In the genomic region with DNA sequence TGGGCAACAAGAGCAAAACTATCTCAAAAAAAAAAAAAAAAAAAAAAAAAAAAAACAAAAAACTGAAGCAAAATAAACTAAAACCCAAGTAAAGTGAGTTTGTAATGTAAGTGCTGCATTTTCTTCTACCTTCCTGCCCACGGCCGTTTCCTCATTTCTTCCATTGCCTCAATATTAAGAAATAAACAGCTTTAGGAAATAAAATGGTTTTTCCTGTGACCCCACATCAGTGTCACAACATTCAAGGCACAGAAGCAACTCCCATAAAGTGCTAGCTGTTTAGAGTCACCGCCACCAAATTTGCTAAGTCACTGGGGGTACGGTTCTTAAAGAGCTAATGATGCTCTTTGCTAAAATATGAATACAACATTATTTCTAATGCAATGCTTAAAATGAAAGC, we compare ENCODE assay signal across 9 cellular contexts. TPM values are rescaled to one million over a fixed set of nuclear protein-coding genes. Genes with fewer than 3 reads are reported as not detected.
DNase-seq lines count a peak whose midpoint lies in the region; ATAC-seq and TF ChIP-seq lines count a peak whose summit lies in the region.
"Had no signal": no experiment of that assay in that cellular context is flagged by ENCODE, and none has a peak within 500 bp of the region (broad histone marks: within the 10 kb centered on the region; RNA-seq: fewer than 3 reads in every experiment).

No MANE protein-coding gene starts in this region.

- TF ChIP-seq POLR2A in upper lobe of left lung (IDR thresholded peaks at IDR 0.05): no peak

- DNase-seq in stimulated activated CD4-positive, alpha-beta T cell treated with anti-CD3 and anti-CD28 coated beads, Interleukin-15, amount 100 ng/mL, for 24 hours: peak; percentile 16
- DNase-seq in stimulated activated CD4-positive, alpha-beta T cell treated with anti-CD3 and anti-CD28 coated beads, Interleukin-2, amount 100 ng/mL, for 48 hours: no peak
- DNase-seq in activated CD4-positive, alpha-beta T cell treated with anti-CD3 and anti-CD28 coated beads, Interleukin-2, amount 50 U/mL, for 4 hours: peak; percentile 10 to 17
- DNase-seq in glutamatergic neuron: no peak
- DNase-seq in upper lobe of left lung: peak in 1 of 2 donors; percentile 23
- DNase-seq in NCI-H2171 (lab: John Stamatoyannopoulos, UW): no peak

- H3K4me3 Mint-ChIP-seq in glutamatergic neuron (ENCODE audit: unreplicated experiment): peak overlapping the region; percentile 98

- H3K36me3 Mint-ChIP-seq in glutamatergic neuron (ENCODE audit: unreplicated experiment): no peaks in the 10 kb centered on the region

- peaks cover 42 to 66% (median 52%) of the 10 kb centered on the region in 4 donors for H3K4me1 ChIP-seq in upper lobe of left lung

- TF ChIP-seq EP300 in upper lobe of left lung (IDR thresholded peaks at IDR 0.05): peak in 1 of 4 donors; percentile 15

- peaks cover 49% of the 10 kb centered on the region for H3K4me1 Mint-ChIP-seq in glutamatergic neuron (ENCODE audit: low read depth, unreplicated experiment)

- H3K27ac Mint-ChIP-seq in glutamatergic neuron (ENCODE audit: unreplicated experiment): peak overlapping the region; percentile 82

- 65 to 67% methylated on average over 4 of the region's 4 CpGs for WGBS in upper lobe of left lung, 2 donors

- H3K27me3 Mint-ChIP-seq in glutamatergic neuron (ENCODE audit: unreplicated experiment): peaks cover 18% of the 10 kb centered on the region

- no peaks in the 10 kb centered on the region for H3K9me3 ChIP-seq in upper lobe of left lung

- H3K4me3 ChIP-seq in upper lobe of left lung: peak overlapping the region in 2 of 4 donors; percentile 83 to 89

- H3K36me3 ChIP-seq in upper lobe of left lung: peaks cover 0 to 4% (median 0%) of the 10 kb centered on the region in 4 donors

- ATAC-seq in upper lobe of left lung (ENCODE audit: low FRiP score in 2 of 2): no peak
- no peak for ATAC-seq in HG03571 (IDR thresholded peaks at IDR 0.05; ENCODE audit: unreplicated experiment)
- no peak for ATAC-seq in HG03025 (IDR thresholded peaks at IDR 0.05; ENCODE audit: low FRiP score, unreplicated experiment)

- TF ChIP-seq CTCF in glutamatergic neuron (IDR thresholded peaks at IDR 0.05; ENCODE audit: partially characterized antibody, unreplicated experiment): no peak
- no peak for TF ChIP-seq CTCF in upper lobe of left lung (IDR thresholded peaks at IDR 0.05)

- no peaks in the 10 kb centered on the region for H3K27me3 ChIP-seq in upper lobe of left lung

- H3K27ac ChIP-seq in upper lobe of left lung: peak overlapping the region; percentile 94 to 99 (median 96)

- H3K9me3 Mint-ChIP-seq in glutamatergic neuron (ENCODE audit: unreplicated experiment): peaks cover 20% of the 10 kb centered on the region

RNA-seq across cellular contexts. Expression of gene PKM, which starts 3.3 kb away (rescaled TPM):
- total RNA-seq in glutamatergic neuron (ENCODE audit: unreplicated experiment) (949 TPM), upper lobe of left lung (100 to 1,000 TPM; 278 to 569 (median 393) TPM)

RNA-seq across cellular contexts. Expression of gene GRAMD2A, which starts 30.1 kb away (rescaled TPM):
- not detected for total RNA-seq in glutamatergic neuron (ENCODE audit: unreplicated experiment)
- 10 to 100 TPM; 26.7 to 52.4 (median 32.9) TPM for total RNA-seq in upper lobe of left lung
- total RNA-seq: SK-MEL-5 had no signal

RNA-seq across cellular contexts. Expression of gene PARP6, which starts 44.6 kb away (rescaled TPM):
- total RNA-seq in glutamatergic neuron (ENCODE audit: unreplicated experiment) (193 TPM), upper lobe of left lung (100 to 1,000 TPM in 1 of 6 donors, 10 to 100 TPM in 5; 54.9 to 140 (median 71.4) TPM)

Comparison
In these comparisons a context has a peak if more than half of its experiments do, and no peak if none do; other contexts are left out.
1. DNase-seq: peak in stimulated activated CD4-positive, alpha-beta T cell treated with anti-CD3 and anti-CD28 coated beads, Interleukin-15, amount 100 ng/mL, for 24 hours (single experiment) and activated CD4-positive, alpha-beta T cell treated with anti-CD3 and anti-CD28 coated beads, Interleukin-2, amount 50 U/mL, for 4 hours (2 of 2); none in stimulated activated CD4-positive, alpha-beta T cell treated with anti-CD3 and anti-CD28 coated beads, Interleukin-2, amount 100 ng/mL, for 48 hours (0 of 2), glutamatergic neuron (single experiment) and NCI-H2171 (single experiment).
2. RNA of gene GRAMD2A, which starts 30.1 kb away (total RNA-seq): 26.7 to 52.4 TPM in upper lobe of left lung; not detected in glutamatergic neuron (single experiment); every median in the first group is over 10 times any median in the second.